Comparison of ENCODE assay signal across 1 cellular context in the genomic region with DNA sequence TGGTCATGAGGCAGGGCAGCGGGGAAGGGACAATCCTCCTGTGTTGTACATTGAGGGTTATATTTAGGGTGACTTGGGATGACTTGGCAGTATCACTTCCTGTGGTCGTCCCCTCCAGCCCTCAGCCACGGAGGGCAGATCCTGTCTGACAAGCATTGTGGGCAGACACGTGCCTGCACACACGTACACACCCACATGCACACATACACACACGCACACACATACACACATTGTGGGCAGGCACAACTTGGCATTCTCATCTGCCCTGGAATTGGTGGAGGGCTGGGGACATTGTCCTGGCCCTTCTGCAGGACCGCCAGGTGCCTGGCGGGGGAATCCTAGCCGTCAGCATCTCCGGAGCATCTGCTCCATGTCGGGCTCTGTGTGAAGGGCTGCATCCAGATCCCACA.
TF ChIP-seq lines count a peak whose summit lies in the region.

No MANE protein-coding gene starts in this region.

TF ChIP-seq in HepG2, 621 proteins besides CTCF, POLR2A, EP300 and RAD21 (continued from another document):
- TF ChIP-seq, protein P1, sequence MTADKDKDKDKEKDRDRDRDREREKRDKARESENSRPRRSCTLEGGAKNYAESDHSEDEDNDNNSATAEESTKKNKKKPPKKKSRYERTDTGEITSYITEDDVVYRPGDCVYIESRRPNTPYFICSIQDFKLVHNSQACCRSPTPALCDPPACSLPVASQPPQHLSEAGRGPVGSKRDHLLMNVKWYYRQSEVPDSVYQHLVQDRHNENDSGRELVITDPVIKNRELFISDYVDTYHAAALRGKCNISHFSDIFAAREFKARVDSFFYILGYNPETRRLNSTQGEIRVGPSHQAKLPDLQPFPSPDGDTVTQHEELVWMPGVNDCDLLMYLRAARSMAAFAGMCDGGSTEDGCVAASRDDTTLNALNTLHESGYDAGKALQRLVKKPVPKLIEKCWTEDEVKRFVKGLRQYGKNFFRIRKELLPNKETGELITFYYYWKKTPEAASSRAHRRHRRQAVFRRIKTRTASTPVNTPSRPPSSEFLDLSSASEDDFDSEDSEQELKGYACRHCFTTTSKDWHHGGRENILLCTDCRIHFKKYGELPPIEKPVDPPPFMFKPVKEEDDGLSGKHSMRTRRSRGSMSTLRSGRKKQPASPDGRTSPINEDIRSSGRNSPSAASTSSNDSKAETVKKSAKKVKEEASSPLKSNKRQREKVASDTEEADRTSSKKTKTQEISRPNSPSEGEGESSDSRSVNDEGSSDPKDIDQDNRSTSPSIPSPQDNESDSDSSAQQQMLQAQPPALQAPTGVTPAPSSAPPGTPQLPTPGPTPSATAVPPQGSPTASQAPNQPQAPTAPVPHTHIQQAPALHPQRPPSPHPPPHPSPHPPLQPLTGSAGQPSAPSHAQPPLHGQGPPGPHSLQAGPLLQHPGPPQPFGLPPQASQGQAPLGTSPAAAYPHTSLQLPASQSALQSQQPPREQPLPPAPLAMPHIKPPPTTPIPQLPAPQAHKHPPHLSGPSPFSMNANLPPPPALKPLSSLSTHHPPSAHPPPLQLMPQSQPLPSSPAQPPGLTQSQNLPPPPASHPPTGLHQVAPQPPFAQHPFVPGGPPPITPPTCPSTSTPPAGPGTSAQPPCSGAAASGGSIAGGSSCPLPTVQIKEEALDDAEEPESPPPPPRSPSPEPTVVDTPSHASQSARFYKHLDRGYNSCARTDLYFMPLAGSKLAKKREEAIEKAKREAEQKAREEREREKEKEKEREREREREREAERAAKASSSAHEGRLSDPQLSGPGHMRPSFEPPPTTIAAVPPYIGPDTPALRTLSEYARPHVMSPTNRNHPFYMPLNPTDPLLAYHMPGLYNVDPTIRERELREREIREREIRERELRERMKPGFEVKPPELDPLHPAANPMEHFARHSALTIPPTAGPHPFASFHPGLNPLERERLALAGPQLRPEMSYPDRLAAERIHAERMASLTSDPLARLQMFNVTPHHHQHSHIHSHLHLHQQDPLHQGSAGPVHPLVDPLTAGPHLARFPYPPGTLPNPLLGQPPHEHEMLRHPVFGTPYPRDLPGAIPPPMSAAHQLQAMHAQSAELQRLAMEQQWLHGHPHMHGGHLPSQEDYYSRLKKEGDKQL (CRISPR knock-in tag; IDR thresholded peaks at IDR 0.05; ENCODE audit: low read depth), result no peak
- TF ChIP-seq, protein P2, sequence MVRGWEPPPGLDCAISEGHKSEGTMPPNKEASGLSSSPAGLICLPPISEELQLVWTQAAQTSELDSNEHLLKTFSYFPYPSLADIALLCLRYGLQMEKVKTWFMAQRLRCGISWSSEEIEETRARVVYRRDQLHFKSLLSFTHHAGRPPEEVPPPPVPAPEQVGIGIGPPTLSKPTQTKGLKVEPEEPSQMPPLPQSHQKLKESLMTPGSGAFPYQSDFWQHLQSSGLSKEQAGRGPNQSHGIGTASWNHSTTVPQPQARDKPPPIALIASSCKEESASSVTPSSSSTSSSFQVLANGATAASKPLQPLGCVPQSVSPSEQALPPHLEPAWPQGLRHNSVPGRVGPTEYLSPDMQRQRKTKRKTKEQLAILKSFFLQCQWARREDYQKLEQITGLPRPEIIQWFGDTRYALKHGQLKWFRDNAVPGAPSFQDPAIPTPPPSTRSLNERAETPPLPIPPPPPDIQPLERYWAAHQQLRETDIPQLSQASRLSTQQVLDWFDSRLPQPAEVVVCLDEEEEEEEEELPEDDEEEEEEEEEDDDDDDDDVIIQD (CRISPR knock-in tag; IDR thresholded peaks at IDR 0.05; ENCODE audit: low read depth), result no peak
- TF ChIP-seq ZNF605 (CRISPR knock-in tag; IDR thresholded peaks at IDR 0.05) (no peak), MEF2D (CRISPR knock-in tag; IDR thresholded peaks at IDR 0.05) (no peak), CREB1 (IDR thresholded peaks at IDR 0.05) (no peak), CREB1 (CRISPR knock-in tag; IDR thresholded peaks at IDR 0.05) (no peak), ZNF30 (CRISPR knock-in tag; IDR thresholded peaks at IDR 0.05) (no peak), LCORL (IDR thresholded peaks at IDR 0.05) (no peak), LCORL (CRISPR knock-in tag; IDR thresholded peaks at IDR 0.05) (no peak), ZNF451 (CRISPR knock-in tag; IDR thresholded peaks at IDR 0.05) (no peak)
- TF ChIP-seq, protein P3, sequence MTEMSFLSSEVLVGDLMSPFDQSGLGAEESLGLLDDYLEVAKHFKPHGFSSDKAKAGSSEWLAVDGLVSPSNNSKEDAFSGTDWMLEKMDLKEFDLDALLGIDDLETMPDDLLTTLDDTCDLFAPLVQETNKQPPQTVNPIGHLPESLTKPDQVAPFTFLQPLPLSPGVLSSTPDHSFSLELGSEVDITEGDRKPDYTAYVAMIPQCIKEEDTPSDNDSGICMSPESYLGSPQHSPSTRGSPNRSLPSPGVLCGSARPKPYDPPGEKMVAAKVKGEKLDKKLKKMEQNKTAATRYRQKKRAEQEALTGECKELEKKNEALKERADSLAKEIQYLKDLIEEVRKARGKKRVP (CRISPR knock-in tag; IDR thresholded peaks at IDR 0.05), result no peak
- TF ChIP-seq, protein P4, sequence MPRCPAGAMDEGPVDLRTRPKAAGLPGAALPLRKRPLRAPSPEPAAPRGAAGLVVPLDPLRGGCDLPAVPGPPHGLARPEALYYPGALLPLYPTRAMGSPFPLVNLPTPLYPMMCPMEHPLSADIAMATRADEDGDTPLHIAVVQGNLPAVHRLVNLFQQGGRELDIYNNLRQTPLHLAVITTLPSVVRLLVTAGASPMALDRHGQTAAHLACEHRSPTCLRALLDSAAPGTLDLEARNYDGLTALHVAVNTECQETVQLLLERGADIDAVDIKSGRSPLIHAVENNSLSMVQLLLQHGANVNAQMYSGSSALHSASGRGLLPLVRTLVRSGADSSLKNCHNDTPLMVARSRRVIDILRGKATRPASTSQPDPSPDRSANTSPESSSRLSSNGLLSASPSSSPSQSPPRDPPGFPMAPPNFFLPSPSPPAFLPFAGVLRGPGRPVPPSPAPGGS (CRISPR knock-in tag; IDR thresholded peaks at IDR 0.05), result no peak
